Comparison of ENCODE assay signal across 2 cellular contexts in genomic region chr1:226117330-226117729, GRCh38.
TF ChIP-seq lines count a peak whose summit lies in the region.

No MANE protein-coding gene starts in this region.

TF ChIP-seq in HepG2, 621 proteins besides CTCF, POLR2A, EP300 and RAD21:
- TF ChIP-seq RFX1 (IDR thresholded peaks at IDR 0.05): no peak
- peak; percentile 76 for TF ChIP-seq ZNF770 (CRISPR knock-in tag; IDR thresholded peaks at IDR 0.05)

TF ChIP-seq in K562, 482 proteins besides CTCF, POLR2A, EP300 and RAD21:
- TF ChIP-seq KDM1A (IDR thresholded peaks at IDR 0.05) (peak in 1 of 2 experiments; percentile 33; a peak in 1 of 4 replicates), ZBTB33 (CRISPR knock-in tag; IDR thresholded peaks at IDR 0.05) (peak; percentile 80), ZNF639 (CRISPR knock-in tag; conservative IDR thresholded peaks at IDR 0.05 in 1 of 2, IDR thresholded peaks at IDR 0.05 in 1 of 2) (no peak)
